1 cellular context compared by ENCODE assay signal in genomic region chr7:116954443-116954838, GRCh38.
A peak's percentile ranks its signal among the peaks of the same experiment; 100 is the strongest.
TF ChIP-seq lines count a peak whose summit lies in the region.

No MANE protein-coding gene starts in this region.

TF ChIP-seq in HepG2, 621 proteins besides CTCF, POLR2A, EP300 and RAD21 (continued from another document):
- TF ChIP-seq ZNF138 (CRISPR knock-in tag; IDR thresholded peaks at IDR 0.05; ENCODE audit: low read depth) = no peak
- 0 out of 2 replicates have a peak, but pooled peaks have one; percentile 5 for TF ChIP-seq MAZ (IDR thresholded peaks at IDR 0.05; ENCODE audit: borderline replicate concordance, low read depth, low read length)
- no peak for TF ChIP-seq MAZ (CRISPR knock-in tag; IDR thresholded peaks at IDR 0.05; ENCODE audit: low read depth)
- TF ChIP-seq IKZF4 (CRISPR knock-in tag; IDR thresholded peaks at IDR 0.05; ENCODE audit: borderline replicate concordance, low read depth, not compliant biosample characterization) = no peak
- peak; percentile 10; the same call in 1 of the 2 replicates for TF ChIP-seq TSC22D2 (CRISPR knock-in tag; IDR thresholded peaks at IDR 0.05; ENCODE audit: borderline replicate concordance)
- TF ChIP-seq ZNF335 (CRISPR knock-in tag; IDR thresholded peaks at IDR 0.05) = no peak
- TF ChIP-seq CREM (IDR thresholded peaks at IDR 0.05) = 0 out of 2 replicates have a peak, but pooled peaks have one; percentile 8
- TF ChIP-seq CREM (CRISPR knock-in tag; IDR thresholded peaks at IDR 0.05) = no peak
- TF ChIP-seq ZNF207 (IDR thresholded peaks at IDR 0.05; ENCODE audit: borderline replicate concordance) = no peak
- peak; percentile 34 for TF ChIP-seq ATF1 (CRISPR knock-in tag; IDR thresholded peaks at IDR 0.05)
- 0 out of 2 replicates have a peak, but pooled peaks have one; percentile 37 for TF ChIP-seq MYC (CRISPR knock-in tag; IDR thresholded peaks at IDR 0.05; ENCODE audit: borderline replicate concordance)
- no peak for TF ChIP-seq ATF3 (CRISPR knock-in tag; IDR thresholded peaks at IDR 0.05)
- TF ChIP-seq SP2 (CRISPR knock-in tag; IDR thresholded peaks at IDR 0.05) = no peak
- TF ChIP-seq RXRA (CRISPR knock-in tag; IDR thresholded peaks at IDR 0.05) = no peak
- no peak for TF ChIP-seq ZNF878 (CRISPR knock-in tag; IDR thresholded peaks at IDR 0.05)
- no peak for TF ChIP-seq MIXL1 (CRISPR knock-in tag; IDR thresholded peaks at IDR 0.05)
- 0 out of 2 replicates have a peak, but pooled peaks have one; percentile 40 for TF ChIP-seq MYPOP (CRISPR knock-in tag; IDR thresholded peaks at IDR 0.05)
- TF ChIP-seq EED (CRISPR knock-in tag; IDR thresholded peaks at IDR 0.05) = no peak
- peak in 1 of 2 experiments; percentile 17; a peak in 1 of 4 replicates for TF ChIP-seq ATF4 (CRISPR knock-in tag; IDR thresholded peaks at IDR 0.05)
- no peak for TF ChIP-seq NR2F1 (CRISPR knock-in tag; IDR thresholded peaks at IDR 0.05)
- no peak for TF ChIP-seq ESRRA (CRISPR knock-in tag; IDR thresholded peaks at IDR 0.05; ENCODE audit: low read depth)
- no peak for TF ChIP-seq ZNF512 (CRISPR knock-in tag; IDR thresholded peaks at IDR 0.05)
- no peak for TF ChIP-seq ATAD3A (CRISPR knock-in tag; IDR thresholded peaks at IDR 0.05)
- TF ChIP-seq ETV6 (CRISPR knock-in tag; conservative IDR thresholded peaks at IDR 0.05) = no peak
- no peak for TF ChIP-seq RNF2 (conservative IDR thresholded peaks at IDR 0.05; ENCODE audit: low read depth)
